In genomic region chr4:186723207-186724047, GRCh38 we compare ENCODE assay signal across 8 cellular contexts. TPM values are rescaled to one million over a fixed set of nuclear protein-coding genes. Genes with fewer than 3 reads are reported as not detected.
A peak's percentile ranks its signal among the peaks of the same experiment; 100 is the strongest.
DNase-seq lines count a peak whose midpoint lies in the region; ATAC-seq, FAIRE-seq and TF ChIP-seq lines count a peak whose summit lies in the region.

FAT1 (minus strand) TSS chr4:186723856; CDS start chr4:186709827, 14,029 bp downstream.

- intact Hi-C loops in kidney (cut with DNase I), result no loop called here
- intact Hi-C loops in spleen (cut with DNase I; ENCODE audit: low total_unique reads), result no loop called here

- TF ChIP-seq CTCF in chondrocyte (IDR thresholded peaks at IDR 0.05), result peak; percentile 11
- TF ChIP-seq CTCF in kidney (IDR thresholded peaks at IDR 0.05; ENCODE audit: borderline replicate concordance, extremely low read depth, insufficient read depth), result no peak
- TF ChIP-seq CTCF in spleen (IDR thresholded peaks at IDR 0.05 in 8 of 11, conservative IDR thresholded peaks at IDR 0.05 in 3 of 11), result no peak

- H3K36me3 ChIP-seq in kidney (ENCODE audit: control insufficient read depth in 1 of 2, insufficient read depth in 2 of 2, low read length in 2 of 2), result no peaks in the 10 kb centered on the region
- no peaks in the 10 kb centered on the region for H3K36me3 ChIP-seq in spleen

- no peaks in the 10 kb centered on the region for H3K9me3 Mint-ChIP-seq in chondrocyte (ENCODE audit: low read depth)

- peaks cover 6% of the 10 kb centered on the region for H3K36me3 Mint-ChIP-seq in chondrocyte (ENCODE audit: low read depth)

- peaks cover 2 to 92% (median 65%) of the 10 kb centered on the region in 7 donors for H3K27me3 ChIP-seq in spleen (replicated peaks in 1 of 7)

- H3K4me1 Mint-ChIP-seq in chondrocyte (ENCODE audit: low read depth), result peaks cover 29% of the 10 kb centered on the region

- no peaks in the 10 kb centered on the region for H3K27me3 Mint-ChIP-seq in chondrocyte (ENCODE audit: low read depth)

- no peak for TF ChIP-seq POLR2A in spleen (IDR thresholded peaks at IDR 0.05)

- H3K9me3 ChIP-seq in kidney (ENCODE audit: control insufficient read depth in 1 of 2, low read length in 2 of 2), result peaks cover 3 to 9% of the 10 kb centered on the region in 2 donors
- H3K9me3 ChIP-seq in spleen, result peaks cover 0 to 39% (median 25%) of the 10 kb centered on the region in 8 donors

- no peak for FAIRE-seq in kidney (lab: Jason Lieb, UNC)

- no peak for ATAC-seq in HG02678 (IDR thresholded peaks at IDR 0.05; ENCODE audit: unreplicated experiment)

- H3K4me3 ChIP-seq in kidney (ENCODE audit: low read length in 2 of 2), result peak within 1 kb of the TSS; percentile 87 to 92
- peak within 1 kb of the TSS; percentile 41 to 74 (median 55) for H3K4me3 ChIP-seq in spleen

- DNase-seq in SHP77 (lab: John Stamatoyannopoulos, UW) (peak; percentile 44 to 64), SHP77 treated with DMSO at 0.1 percent for 48 hours (lab: John Stamatoyannopoulos, UW) (no peak), NCI-H510A treated with DMSO at 0.1 percent for 48 hours (lab: John Stamatoyannopoulos, UW) (peak; percentile 50), chondrocyte (ENCODE audit: low spot score) (no peak), kidney (peak; percentile 88), spleen (no peak), T-helper 9 cell (no peak)

- H3K9ac ChIP-seq in kidney (ENCODE audit: low read length in 2 of 2), result peak within 1 kb of the TSS; percentile 58 to 93

- 2 to 7% (median 4%) methylated on average over 17 to 117 of the region's 117 CpGs for WGBS in spleen, 5 donors

- H3K4me1 ChIP-seq in kidney (ENCODE audit: control insufficient read depth in 1 of 2, insufficient read depth in 1 of 2, low read depth in 1 of 2, low read length in 2 of 2), result no peaks in the 10 kb centered on the region
- peaks cover 0 to 49% (median 38%) of the 10 kb centered on the region in 6 donors for H3K4me1 ChIP-seq in spleen

- H3K4me3 Mint-ChIP-seq in chondrocyte (ENCODE audit: unreplicated experiment), result peak within 1 kb of the TSS; percentile 95

- peak within 1 kb of the TSS; percentile 98 for H3K27ac Mint-ChIP-seq in chondrocyte (ENCODE audit: unreplicated experiment)

- H3K27ac ChIP-seq in kidney (ENCODE audit: low read depth in 2 of 2, low read length in 2 of 2) (peak within 1 kb of the TSS; percentile 85 to 90), spleen (peak within 1 kb of the TSS in 6 of 8 donors; percentile 51 to 67 (median 58))

RNA-seq across cellular contexts. Expression of gene FAT1, which starts in this region (rescaled TPM):
- total RNA-seq in chondrocyte (663 to 672 TPM (median 671 TPM) in 3 replicates), kidney (254 TPM), spleen (10 to 100 TPM in 1 of 7 donors, 1 to 10 TPM in 6; 4.2 to 20.0 (median 6.8) TPM)
- polyA plus RNA-seq in kidney (ENCODE audit: insufficient read depth, low read depth, low replicate concordance) (62.2 TPM), spleen (1 to 10 TPM in 2 of 3 donors, under 1 TPM in 1; 0.87 to 1.9 (median 1.7) TPM)

Comparison
In these comparisons a context has a peak if more than half of its experiments do, and no peak if none do; other contexts are left out.
1. RNA of gene FAT1 (total RNA-seq): 663 to 672 TPM in chondrocyte and 254 TPM in kidney (single experiment); 4.2 to 20.0 TPM in spleen; every median in the first group is over 10 times any median in the second.
2. RNA of gene FAT1 (polyA plus RNA-seq): 62.2 TPM in kidney (single experiment); 0.87 to 1.9 TPM in spleen; every median in the first group is over 10 times any median in the second.
3. DNase-seq: peak in SHP77 (2 of 2), NCI-H510A treated with DMSO at 0.1 percent for 48 hours (single experiment) and kidney (single experiment); none in SHP77 treated with DMSO at 0.1 percent for 48 hours (single experiment), chondrocyte (single experiment), spleen (single experiment) and T-helper 9 cell (single experiment).